Comparison of ENCODE assay signal across 2 cellular contexts in genomic region chr17:58312824-58313223, GRCh38.
TF ChIP-seq lines count a peak whose summit lies in the region.

No MANE protein-coding gene starts in this region.

TF ChIP-seq in A549, 52 proteins besides CTCF, POLR2A, EP300 and RAD21:
- TF ChIP-seq SMC3 (IDR thresholded peaks at IDR 0.05) = peak; percentile 46
- TF ChIP-seq, protein P1, sequence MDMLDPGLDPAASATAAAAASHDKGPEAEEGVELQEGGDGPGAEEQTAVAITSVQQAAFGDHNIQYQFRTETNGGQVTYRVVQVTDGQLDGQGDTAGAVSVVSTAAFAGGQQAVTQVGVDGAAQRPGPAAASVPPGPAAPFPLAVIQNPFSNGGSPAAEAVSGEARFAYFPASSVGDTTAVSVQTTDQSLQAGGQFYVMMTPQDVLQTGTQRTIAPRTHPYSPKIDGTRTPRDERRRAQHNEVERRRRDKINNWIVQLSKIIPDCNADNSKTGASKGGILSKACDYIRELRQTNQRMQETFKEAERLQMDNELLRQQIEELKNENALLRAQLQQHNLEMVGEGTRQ (IDR thresholded peaks at IDR 0.05) = no peak

TF ChIP-seq in H1, 55 proteins besides CTCF, POLR2A, EP300 and RAD21:
- TF ChIP-seq POLR2AphosphoS5 (IDR thresholded peaks at IDR 0.05; ENCODE audit: low read depth, low read length) (no peak), NRF1 (IDR thresholded peaks at IDR 0.05; ENCODE audit: low read depth, low read length) (no peak), ATF3 (IDR thresholded peaks at IDR 0.05; ENCODE audit: insufficient read depth, low read depth, low read length) (no peak), SUZ12 (IDR thresholded peaks at IDR 0.05; ENCODE audit: low read length) (no peak), FOSL1 (IDR thresholded peaks at IDR 0.05; ENCODE audit: insufficient read depth, low read depth, low read length) (no peak), CBX8 (IDR thresholded peaks at IDR 0.05; ENCODE audit: borderline replicate concordance, low read depth, low read length) (no peak), CHD2 (IDR thresholded peaks at IDR 0.05; ENCODE audit: low read length) (no peak), CHD7 (IDR thresholded peaks at IDR 0.05; ENCODE audit: insufficient replicate concordance, low read length) (no peak), TAF7 (optimal IDR thresholded peaks at IDR 0.05; ENCODE audit: borderline replicate concordance, low read depth, low read length) (no peak)
